ENCODE assay signal across 8 cellular contexts in the genomic region with DNA sequence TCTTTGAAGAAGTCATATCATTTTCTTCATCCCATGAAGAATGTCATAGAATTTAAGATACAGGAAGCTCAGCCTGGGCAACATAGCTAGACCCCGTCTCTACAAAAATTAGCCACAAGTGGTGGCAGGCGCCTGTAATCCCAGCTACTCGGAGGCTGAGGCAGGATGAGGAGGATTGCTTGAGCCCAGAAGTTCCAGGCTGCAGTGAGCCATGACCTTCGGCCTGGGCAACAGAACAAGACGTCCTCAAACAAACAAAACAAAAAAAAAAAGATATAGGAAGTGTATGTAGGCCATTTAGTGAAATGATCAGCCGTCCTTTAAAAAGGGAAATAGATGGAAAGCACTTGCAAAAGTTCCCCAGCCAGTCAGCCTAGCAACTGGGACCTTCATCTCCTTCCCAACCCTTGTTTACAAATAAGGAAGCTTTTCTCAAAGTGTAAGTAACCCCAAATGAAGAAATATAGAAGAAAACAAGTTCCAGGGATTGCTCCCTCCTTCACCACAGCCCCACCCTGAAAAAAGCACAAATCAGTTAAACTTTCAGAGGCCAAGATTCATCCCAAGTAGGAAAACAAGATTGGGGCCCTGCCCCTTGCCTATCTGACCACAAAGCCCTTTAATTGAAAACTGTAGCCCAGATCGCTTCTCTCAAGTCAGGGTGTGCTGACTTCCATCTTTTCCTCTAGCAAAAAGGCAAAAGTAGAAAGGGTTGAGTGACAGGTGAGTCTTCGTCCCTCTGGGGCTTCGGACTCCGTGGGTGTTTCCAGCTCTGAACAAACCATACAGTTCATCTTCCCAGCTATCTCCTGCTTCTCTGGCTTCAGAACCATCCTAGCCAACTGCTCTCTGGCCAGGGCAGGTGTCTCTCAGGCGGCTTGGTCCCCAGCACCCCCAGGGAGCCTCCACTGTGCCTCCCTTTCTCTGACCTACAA. TPM values are rescaled to one million over a fixed set of nuclear protein-coding genes. Genes with fewer than 3 reads are reported as not detected.
DNase-seq lines count a peak whose midpoint lies in the region; ATAC-seq and TF ChIP-seq lines count a peak whose summit lies in the region.

No MANE protein-coding gene starts in this region.

- H3K9me3 Mint-ChIP-seq in CD4-positive, CD25-positive, alpha-beta regulatory T cell, result peaks cover 0 to 2% (median 0%) of the 10 kb centered on the region in 7 donors

- no peak for TF ChIP-seq RAD21 in neural cell (conservative IDR thresholded peaks at IDR 0.05)

- ATAC-seq in CD4-positive, CD25-positive, alpha-beta regulatory T cell (ENCODE audit: low read depth in 2 of 2), result no peak
- no peak for ATAC-seq in GM21737 (IDR thresholded peaks at IDR 0.05; ENCODE audit: unreplicated experiment)

- H3K36me3 ChIP-seq in CD4-positive, CD25-positive, alpha-beta regulatory T cell (ENCODE audit: control insufficient read depth, insufficient read depth, low read length), result no peaks in the 10 kb centered on the region
- H3K36me3 ChIP-seq in OCI-LY1 (ENCODE audit: insufficient read depth, low read length), result no peaks in the 10 kb centered on the region
- H3K36me3 ChIP-seq in neural cell (ENCODE audit: insufficient read depth, low read length), result no peaks in the 10 kb centered on the region

- no peak for TF ChIP-seq EP300 in neural cell (conservative IDR thresholded peaks at IDR 0.05; ENCODE audit: poor library complexity, severe bottlenecking)

- no peaks in the 10 kb centered on the region for H3K9me3 ChIP-seq in CD4-positive, CD25-positive, alpha-beta regulatory T cell (ENCODE audit: control insufficient read depth in 2 of 2, low read length in 2 of 2)
- H3K9me3 ChIP-seq in OCI-LY1 (ENCODE audit: low read length) (no peaks in the 10 kb centered on the region), neural cell (ENCODE audit: low read length) (no peaks in the 10 kb centered on the region)

- H3K27me3 ChIP-seq in CD4-positive, CD25-positive, alpha-beta regulatory T cell (ENCODE audit: control insufficient read depth, insufficient read depth, low read length), result no peaks in the 10 kb centered on the region
- H3K27me3 ChIP-seq in OCI-LY1 (ENCODE audit: insufficient read depth, low read length), result no peaks in the 10 kb centered on the region
- H3K27me3 ChIP-seq in neural cell (ENCODE audit: insufficient read depth, low read depth, low read length), result no peaks in the 10 kb centered on the region

- peak overlapping the region; percentile 70 to 87 (median 86) for H3K4me3 Mint-ChIP-seq in CD4-positive, CD25-positive, alpha-beta regulatory T cell

- H2AFZ ChIP-seq in OCI-LY1 (ENCODE audit: low read length) (no peak overlapping the region), neural cell (ENCODE audit: low read depth, low read length) (no peak overlapping the region)

- DNase-seq in CD4-positive, CD25-positive, alpha-beta regulatory T cell, result no peak
- DNase-seq in epithelial cell of prostate (ENCODE audit: low read depth, low spot score) (no peak), KG1 (lab: John Stamatoyannopoulos, UW) (no peak)
- no peak for DNase-seq in stimulated activated CD4-positive, alpha-beta T cell treated with anti-CD3 and anti-CD28 coated beads, Interleukin-2, amount 100 ng/mL, for 48 hours
- no peak for DNase-seq in stimulated activated CD4-positive, alpha-beta T cell treated with anti-CD3 and anti-CD28 coated beads, Interleukin-2, amount 100 ng/mL, for 24 hours

- peaks cover 27% of the 10 kb centered on the region for H3K4me1 ChIP-seq in CD4-positive, CD25-positive, alpha-beta regulatory T cell (ENCODE audit: control insufficient read depth, insufficient read depth, low read length, poor library complexity, severe bottlenecking)
- peaks cover 8% of the 10 kb centered on the region for H3K4me1 ChIP-seq in OCI-LY1 (ENCODE audit: insufficient read depth, low read length, severe bottlenecking)

- H3K27me3 Mint-ChIP-seq in CD4-positive, CD25-positive, alpha-beta regulatory T cell, result peaks cover 11% of the 10 kb centered on the region

- H3K27ac ChIP-seq in CD4-positive, CD25-positive, alpha-beta regulatory T cell (ENCODE audit: insufficient read depth, low read length, poor library complexity, severe bottlenecking), result no peak overlapping the region
- H3K27ac ChIP-seq in OCI-LY1 (ENCODE audit: low read depth, low read length, poor library complexity, severe bottlenecking) (no peak overlapping the region), epithelial cell of prostate (peak overlapping the region; percentile 97), neural cell (ENCODE audit: low read length) (no peak overlapping the region)

- peaks cover 4% of the 10 kb centered on the region for H3K36me3 Mint-ChIP-seq in CD4-positive, CD25-positive, alpha-beta regulatory T cell

- no peaks in the 10 kb centered on the region for H4K20me1 ChIP-seq in OCI-LY1 (ENCODE audit: insufficient read depth, low read length)
- H4K20me1 ChIP-seq in neural cell (ENCODE audit: insufficient read depth), result no peaks in the 10 kb centered on the region

- H3K9ac ChIP-seq in OCI-LY1 (ENCODE audit: low read length) (peak overlapping the region; percentile 64), neural cell (ENCODE audit: low read length) (peak overlapping the region; percentile 77)

- H3K9me2 ChIP-seq in OCI-LY1 (ENCODE audit: low read depth, low read length) (no peaks in the 10 kb centered on the region), neural cell (ENCODE audit: insufficient read depth, low read length) (no peaks in the 10 kb centered on the region)

- H3K27ac Mint-ChIP-seq in CD4-positive, CD25-positive, alpha-beta regulatory T cell, result peak overlapping the region; percentile 57 to 83 (median 72)

- H3K4me2 ChIP-seq in OCI-LY1 (ENCODE audit: low read length) (peak overlapping the region; percentile 66), neural cell (ENCODE audit: low read length) (peak overlapping the region; percentile 62)

- peaks cover 4 to 45% (median 31%) of the 10 kb centered on the region in 4 donors for H3K4me1 Mint-ChIP-seq in CD4-positive, CD25-positive, alpha-beta regulatory T cell

- H3K79me2 ChIP-seq in OCI-LY1 (ENCODE audit: insufficient read depth, low read length), result no peaks in the 10 kb centered on the region
- no peaks in the 10 kb centered on the region for H3K79me2 ChIP-seq in neural cell (replicated peaks; ENCODE audit: insufficient read depth, low read length)

- no peaks in the 10 kb centered on the region for H3F3A ChIP-seq in OCI-LY1 (ENCODE audit: insufficient read depth, low read length)
- H3F3A ChIP-seq in neural cell (ENCODE audit: insufficient read depth, low read length, poor library complexity, severe bottlenecking), result no peaks in the 10 kb centered on the region

- no peak for TF ChIP-seq CTCF in OCI-LY1 (IDR thresholded peaks at IDR 0.05; ENCODE audit: low read length)
- no peak for TF ChIP-seq CTCF in neural cell (IDR thresholded peaks at IDR 0.05; ENCODE audit: poor library complexity, severe bottlenecking)

- H3K4me3 ChIP-seq in CD4-positive, CD25-positive, alpha-beta regulatory T cell (ENCODE audit: low read depth, low read length), result peak overlapping the region; percentile 78
- H3K4me3 ChIP-seq in OCI-LY1 (ENCODE audit: low read depth, low read length, poor library complexity, severe bottlenecking), result peak overlapping the region; percentile 72
- peak overlapping the region; percentile 96 for H3K4me3 ChIP-seq in neural cell (ENCODE audit: low read length)

TF ChIP-seq in neural cell, 6 proteins besides CTCF, POLR2A, EP300 and RAD21:
- TF ChIP-seq TAF1 (IDR thresholded peaks at IDR 0.05; ENCODE audit: low read depth) (no peak), REST (IDR thresholded peaks at IDR 0.05; ENCODE audit: borderline replicate concordance) (no peak), SMC3 (conservative IDR thresholded peaks at IDR 0.05; ENCODE audit: poor library complexity) (no peak), EZH2 (IDR thresholded peaks at IDR 0.05; ENCODE audit: borderline replicate concordance, insufficient read depth, low read length, poor library complexity, severe bottlenecking) (no peak), POLR2AphosphoS5 (IDR thresholded peaks at IDR 0.05) (no peak), MXI1 (conservative IDR thresholded peaks at IDR 0.05; ENCODE audit: poor library complexity, severe bottlenecking) (no peak)

RNA-seq across cellular contexts. Expression of gene SLC31A2, which starts 1.2 kb away (rescaled TPM):
- total RNA-seq in CD4-positive, CD25-positive, alpha-beta regulatory T cell, result 3.2 TPM
- 1 to 10 TPM; 3.0 to 4.0 (median 3.6) TPM for polyA plus RNA-seq in CD4-positive, CD25-positive, alpha-beta regulatory T cell
- polyA plus RNA-seq in neural cell, result 4.1 and 8.4 TPM in 2 replicates
- polyA minus RNA-seq in neural cell, result 9.7 and 9.8 TPM in 2 replicates
